10 cellular contexts compared by ENCODE assay signal in the genomic region with DNA sequence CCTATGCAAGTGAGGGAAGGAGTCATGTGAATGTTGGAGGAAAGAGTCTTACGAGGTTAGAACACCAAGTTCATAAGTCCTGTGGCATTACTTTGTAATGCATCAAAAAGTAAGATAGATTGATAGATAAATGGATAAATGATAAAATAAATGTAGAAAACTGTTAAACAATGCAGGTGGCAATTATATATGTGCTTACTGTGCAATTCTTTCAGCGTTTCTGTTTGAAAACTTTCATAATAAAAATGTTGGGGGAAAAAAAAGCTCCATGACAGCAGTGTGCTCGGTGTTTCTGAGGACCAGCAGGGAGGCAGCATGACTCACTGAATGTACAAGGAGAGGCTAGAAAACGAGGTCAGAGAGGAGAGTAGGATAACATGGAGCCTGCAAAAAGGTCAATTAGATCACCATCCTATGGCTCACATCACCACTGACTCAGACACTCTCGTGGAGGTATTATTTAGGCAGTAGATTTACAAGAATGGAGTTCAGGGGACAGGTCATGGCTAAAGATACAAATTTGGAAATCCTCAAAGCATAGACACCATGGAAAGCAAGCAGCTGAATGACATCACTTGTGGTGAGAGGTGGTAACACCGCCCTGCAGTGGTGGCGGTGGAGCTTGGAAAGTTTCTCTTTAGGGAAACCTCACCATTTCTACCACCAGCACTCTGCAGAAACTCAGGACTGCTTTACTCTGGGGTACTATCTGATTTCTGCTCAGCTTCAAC.
A peak's percentile ranks its signal among the peaks of the same experiment; 100 is the strongest.
DNase-seq lines count a peak whose midpoint lies in the region; ATAC-seq, FAIRE-seq and TF ChIP-seq lines count a peak whose summit lies in the region.
"Had no signal": no experiment of that assay in that cellular context is flagged by ENCODE, and none has a peak within 500 bp of the region (broad histone marks: within the 10 kb centered on the region; RNA-seq: fewer than 3 reads in every experiment).

No MANE protein-coding gene starts in this region.

- H3K9me3 ChIP-seq in CD8-positive, alpha-beta T cell (ENCODE audit: low read length) = no peaks in the 10 kb centered on the region

- ATAC-seq in activated CD4-positive, CD25-positive, alpha-beta regulatory T cell treated with anti-CD3 and anti-CD28 coated beads, Interleukin-2, amount 50 U/mL, for 24 hours = peak; percentile 13 to 38
- no peak for ATAC-seq in HG03460 (IDR thresholded peaks at IDR 0.05; ENCODE audit: unreplicated experiment)
- ATAC-seq in CD8-positive, alpha-beta T cell = no peak

- POLR2A ChIA-PET in CD8-positive, alpha-beta T cell (lab: Charles Lee) = no interaction called here

- CTCF ChIA-PET in CD8-positive, alpha-beta T cell (lab: Charles Lee) = no interaction called here

- peaks cover 14% of the 10 kb centered on the region for H3K4me1 Mint-ChIP-seq in activated T-helper 2 cell treated with anti-CD3 and anti-CD28 coated beads, Interferon-gamma antibody, Interleukin-2, Interleukin-4, amounts not matched to agents 10 μg/mL and 5 μg/mL and 100 μg/mL, durations not matched to agents 14 hours and 24 hours and 36 hours (ENCODE audit: low read depth)
- no peaks in the 10 kb centered on the region for H3K4me1 Mint-ChIP-seq in CD8-positive, alpha-beta T cell (ENCODE audit: low read depth)

- intact Hi-C loops in activated T-helper 2 cell treated with anti-CD3 and anti-CD28 coated beads, Interferon-gamma antibody, Interleukin-2, Interleukin-4, amounts not matched to agents 10 μg/mL and 5 μg/mL and 100 μg/mL, durations not matched to agents 14 hours and 24 hours and 36 hours (cut with micrococcal nuclease) = no loop called here
- intact Hi-C loops in CD8-positive, alpha-beta T cell (cut with DNase I, micrococcal nuclease) = no loop called here

- FAIRE-seq in bronchial epithelial cell (lab: Jason Lieb, UNC) = peak; percentile 36

- no peak for DNase-seq in activated CD4-positive, CD25-positive, alpha-beta regulatory T cell (lab: John Stamatoyannopoulos, UW)
- DNase-seq in NCI-H69 (lab: John Stamatoyannopoulos, UW) (peak; percentile 2), bronchial epithelial cell (ENCODE audit: low read depth) (peak; percentile 70), renal cortical epithelial cell (ENCODE audit: low read depth) (peak; percentile 47)
- DNase-seq in activated T-helper 2 cell treated with anti-CD3 and anti-CD28 coated beads, Interferon-gamma antibody, Interleukin-2, Interleukin-4, amounts not matched to agents 10 μg/mL and 5 μg/mL and 100 μg/mL, durations not matched to agents 14 hours and 24 hours and 36 hours (ENCODE audit: low spot score) = no peak
- no peak for DNase-seq in CD8-positive, alpha-beta T cell
- DNase-seq: midbrain had no signal

- no peak for TF ChIP-seq CTCF in bronchial epithelial cell (IDR thresholded peaks at IDR 0.05; ENCODE audit: insufficient read depth, low read length, severe bottlenecking)
- no peak for TF ChIP-seq CTCF in CD8-positive, alpha-beta T cell (IDR thresholded peaks at IDR 0.05)

- no peak overlapping the region for H3K4me3 Mint-ChIP-seq in activated T-helper 2 cell treated with anti-CD3 and anti-CD28 coated beads, Interferon-gamma antibody, Interleukin-2, Interleukin-4, amounts not matched to agents 10 μg/mL and 5 μg/mL and 100 μg/mL, durations not matched to agents 14 hours and 24 hours and 36 hours (ENCODE audit: low read depth)
- no peak overlapping the region for H3K4me3 Mint-ChIP-seq in CD8-positive, alpha-beta T cell
- H3K4me3 Mint-ChIP-seq: dendritic cell treated with granulocyte-macrophage colony-stimulating factor and Interleukin-4, amounts not matched to agents 40 ng/mL and 50 ng/mL, for 4 days had no signal

- H3K27ac ChIP-seq in CD8-positive, alpha-beta T cell (ENCODE audit: low read depth, low read length) = no peak overlapping the region

- no peaks in the 10 kb centered on the region for H3K36me3 ChIP-seq in bronchial epithelial cell (ENCODE audit: control insufficient read depth, insufficient read depth, low read length)
- no peaks in the 10 kb centered on the region for H3K36me3 ChIP-seq in CD8-positive, alpha-beta T cell (ENCODE audit: insufficient read depth, low read length)

- no peaks in the 10 kb centered on the region for H3K4me1 ChIP-seq in CD8-positive, alpha-beta T cell (ENCODE audit: insufficient read depth, low read length)

- H3K36me3 Mint-ChIP-seq in activated T-helper 2 cell treated with anti-CD3 and anti-CD28 coated beads, Interferon-gamma antibody, Interleukin-2, Interleukin-4, amounts not matched to agents 10 μg/mL and 5 μg/mL and 100 μg/mL, durations not matched to agents 14 hours and 24 hours and 36 hours (ENCODE audit: low read depth) = no peaks in the 10 kb centered on the region
- no peaks in the 10 kb centered on the region for H3K36me3 Mint-ChIP-seq in CD8-positive, alpha-beta T cell

- peaks cover 6% of the 10 kb centered on the region for H3K27me3 Mint-ChIP-seq in activated T-helper 2 cell treated with anti-CD3 and anti-CD28 coated beads, Interferon-gamma antibody, Interleukin-2, Interleukin-4, amounts not matched to agents 10 μg/mL and 5 μg/mL and 100 μg/mL, durations not matched to agents 14 hours and 24 hours and 36 hours (ENCODE audit: low read depth)
- no peaks in the 10 kb centered on the region for H3K27me3 Mint-ChIP-seq in CD8-positive, alpha-beta T cell (ENCODE audit: low read depth)
- H3K27me3 Mint-ChIP-seq: dendritic cell treated with granulocyte-macrophage colony-stimulating factor and Interleukin-4, amounts not matched to agents 40 ng/mL and 50 ng/mL, for 4 days had no signal

- H3K27ac Mint-ChIP-seq in activated T-helper 2 cell treated with anti-CD3 and anti-CD28 coated beads, Interferon-gamma antibody, Interleukin-2, Interleukin-4, amounts not matched to agents 10 μg/mL and 5 μg/mL and 100 μg/mL, durations not matched to agents 14 hours and 24 hours and 36 hours = no peak overlapping the region
- H3K27ac Mint-ChIP-seq in CD8-positive, alpha-beta T cell = no peak overlapping the region
- H3K27ac Mint-ChIP-seq: dendritic cell treated with granulocyte-macrophage colony-stimulating factor and Interleukin-4, amounts not matched to agents 40 ng/mL and 50 ng/mL, for 4 days had no signal

- H3K9me3 Mint-ChIP-seq in activated T-helper 2 cell treated with anti-CD3 and anti-CD28 coated beads, Interferon-gamma antibody, Interleukin-2, Interleukin-4, amounts not matched to agents 10 μg/mL and 5 μg/mL and 100 μg/mL, durations not matched to agents 14 hours and 24 hours and 36 hours = no peaks in the 10 kb centered on the region
- no peaks in the 10 kb centered on the region for H3K9me3 Mint-ChIP-seq in CD8-positive, alpha-beta T cell
- H3K9me3 Mint-ChIP-seq: dendritic cell treated with granulocyte-macrophage colony-stimulating factor and Interleukin-4, amounts not matched to agents 40 ng/mL and 50 ng/mL, for 4 days had no signal

- H3K27me3 ChIP-seq in bronchial epithelial cell (ENCODE audit: control insufficient read depth, insufficient read depth, low read length) = no peaks in the 10 kb centered on the region
- no peaks in the 10 kb centered on the region for H3K27me3 ChIP-seq in CD8-positive, alpha-beta T cell (ENCODE audit: insufficient read depth, low read length)

- no peak overlapping the region for H3K4me3 ChIP-seq in bronchial epithelial cell (ENCODE audit: low read depth, low read length)
- H3K4me3 ChIP-seq in CD8-positive, alpha-beta T cell (ENCODE audit: low read depth, low read length) = no peak overlapping the region

Comparison
In these comparisons a context has a peak if more than half of its experiments do, and no peak if none do; other contexts are left out.
1. ATAC-seq: peak in activated CD4-positive, CD25-positive, alpha-beta regulatory T cell treated with anti-CD3 and anti-CD28 coated beads, Interleukin-2, amount 50 U/mL, for 24 hours (2 of 2); none in HG03460 (single experiment) and CD8-positive, alpha-beta T cell (single experiment).
2. DNase-seq: peak in NCI-H69 (single experiment), bronchial epithelial cell (single experiment) and renal cortical epithelial cell (single experiment); none in activated CD4-positive, CD25-positive, alpha-beta regulatory T cell (0 of 4), activated T-helper 2 cell treated with anti-CD3 and anti-CD28 coated beads, Interferon-gamma antibody, Interleukin-2, Interleukin-4, amounts not matched to agents 10 μg/mL and 5 μg/mL and 100 μg/mL, durations not matched to agents 14 hours and 24 hours and 36 hours (single experiment) and CD8-positive, alpha-beta T cell (0 of 7).